In genomic region chr19:1275976-1276619, GRCh38 we compare ENCODE assay signal across 1 cellular context.
TF ChIP-seq lines count a peak whose summit lies in the region.

No MANE protein-coding gene starts in this region.

TF ChIP-seq in HepG2, 621 proteins besides CTCF, POLR2A, EP300 and RAD21 (continued from another document and continues in another):
- TF ChIP-seq AKNA (CRISPR knock-in tag; IDR thresholded peaks at IDR 0.05; ENCODE audit: borderline replicate concordance) = no peak
- no peak; the same call in 1 of the 2 replicates for TF ChIP-seq CBX5 (CRISPR knock-in tag; IDR thresholded peaks at IDR 0.05; ENCODE audit: borderline replicate concordance)
- TF ChIP-seq NR2F6 (IDR thresholded peaks at IDR 0.05) = no peak
- peak; percentile 53; the same call in 1 of the 2 replicates for TF ChIP-seq NR2F6 (CRISPR knock-in tag; IDR thresholded peaks at IDR 0.05)
- TF ChIP-seq RCOR2 (CRISPR knock-in tag; IDR thresholded peaks at IDR 0.05) = no peak
- TF ChIP-seq ZFY (CRISPR knock-in tag; IDR thresholded peaks at IDR 0.05) = no peak
- no peak for TF ChIP-seq MYPOP (CRISPR knock-in tag; IDR thresholded peaks at IDR 0.05)
- TF ChIP-seq ZNF652 (CRISPR knock-in tag; IDR thresholded peaks at IDR 0.05; ENCODE audit: borderline replicate concordance, low read depth) = no peak
- TF ChIP-seq TBL1XR1 (IDR thresholded peaks at IDR 0.05; ENCODE audit: borderline replicate concordance, low read length, partially characterized antibody) = no peak
- no peak for TF ChIP-seq CCAR2 (optimal IDR thresholded peaks at IDR 0.05; ENCODE audit: low read depth, low read length)
- TF ChIP-seq ZNF713 (CRISPR knock-in tag; IDR thresholded peaks at IDR 0.05) = no peak
- TF ChIP-seq ZNF761 (CRISPR knock-in tag; conservative IDR thresholded peaks at IDR 0.05) = no peak
- no peak for TF ChIP-seq HOXA3 (CRISPR knock-in tag; IDR thresholded peaks at IDR 0.05)
- TF ChIP-seq ZNF569 (CRISPR knock-in tag; IDR thresholded peaks at IDR 0.05; ENCODE audit: borderline replicate concordance) = no peak
- peak; percentile 52 for TF ChIP-seq GMEB1 (CRISPR knock-in tag; IDR thresholded peaks at IDR 0.05; ENCODE audit: borderline replicate concordance)
- no peak for TF ChIP-seq ZNF772 (CRISPR knock-in tag; IDR thresholded peaks at IDR 0.05)
- no peak for TF ChIP-seq ZNF850 (CRISPR knock-in tag; conservative IDR thresholded peaks at IDR 0.05)
- no peak for TF ChIP-seq NRL (CRISPR knock-in tag; IDR thresholded peaks at IDR 0.05; ENCODE audit: borderline replicate concordance)
- TF ChIP-seq ZBTB44 (CRISPR knock-in tag; IDR thresholded peaks at IDR 0.05) = no peak
- TF ChIP-seq FOXK2 (IDR thresholded peaks at IDR 0.05) = no peak
- TF ChIP-seq KMT2B (CRISPR knock-in tag; IDR thresholded peaks at IDR 0.05) = no peak
- 0 out of 2 replicates have a peak, but pooled peaks have one; percentile 51 for TF ChIP-seq DMTF1 (CRISPR knock-in tag; IDR thresholded peaks at IDR 0.05)
- no peak for TF ChIP-seq MAFK (conservative IDR thresholded peaks at IDR 0.05 in 1 of 2, IDR thresholded peaks at IDR 0.05 in 1 of 2; ENCODE audit: low read length in 2 of 2)
- no peak for TF ChIP-seq RNF219 (CRISPR knock-in tag; IDR thresholded peaks at IDR 0.05)
- TF ChIP-seq ATF7-NPFF (CRISPR knock-in tag; IDR thresholded peaks at IDR 0.05; ENCODE audit: low read depth) = no peak
- no peak; the same call in 1 of the 2 replicates for TF ChIP-seq ZNF318 (CRISPR knock-in tag; IDR thresholded peaks at IDR 0.05)
- TF ChIP-seq ETV5 (CRISPR knock-in tag; IDR thresholded peaks at IDR 0.05; ENCODE audit: borderline replicate concordance) = no peak
- 0 out of 2 replicates have a peak, but pooled peaks have one; percentile 6 for TF ChIP-seq NCOA2 (CRISPR knock-in tag; IDR thresholded peaks at IDR 0.05)
- no peak for TF ChIP-seq SOX13 (IDR thresholded peaks at IDR 0.05)
- 0 out of 4 replicates have a peak, but pooled peaks of 1 of the 2 experiments have one; percentile 18 for TF ChIP-seq SOX13 (CRISPR knock-in tag; conservative IDR thresholded peaks at IDR 0.05 in 1 of 2, IDR thresholded peaks at IDR 0.05 in 1 of 2)
- no peak for TF ChIP-seq PAX8 (CRISPR knock-in tag; IDR thresholded peaks at IDR 0.05; ENCODE audit: borderline replicate concordance)
- TF ChIP-seq IRF9 (CRISPR knock-in tag; IDR thresholded peaks at IDR 0.05; ENCODE audit: borderline replicate concordance) = no peak
- TF ChIP-seq ATM (IDR thresholded peaks at IDR 0.05; ENCODE audit: borderline replicate concordance) = no peak
- TF ChIP-seq RBFOX2 (IDR thresholded peaks at IDR 0.05; ENCODE audit: low read depth, low read length) = no peak
- TF ChIP-seq SATB2 (CRISPR knock-in tag; IDR thresholded peaks at IDR 0.05) = no peak
- TF ChIP-seq MED1 (CRISPR knock-in tag; IDR thresholded peaks at IDR 0.05) = no peak
- TF ChIP-seq ZNF431 (CRISPR knock-in tag; IDR thresholded peaks at IDR 0.05; ENCODE audit: borderline replicate concordance, low read depth) = no peak
